8 cellular contexts compared by ENCODE assay signal in genomic region chr11:8689726-8690255, GRCh38.
DNase-seq lines count a peak whose midpoint lies in the region; ATAC-seq and TF ChIP-seq lines count a peak whose summit lies in the region.

No MANE protein-coding gene starts in this region.

- H3K9me3 ChIP-seq in effector memory CD4-positive, alpha-beta T cell (ENCODE audit: control insufficient read depth, low read length): no peaks in the 10 kb centered on the region

- peak overlapping the region; percentile 70 for H3K4me3 ChIP-seq in effector memory CD4-positive, alpha-beta T cell (ENCODE audit: insufficient read depth, low read depth, low read length, poor library complexity, severe bottlenecking)
- H3K4me3 ChIP-seq in retinal pigment epithelial cell (ENCODE audit: low read length): peak overlapping the region; percentile 69

- no peaks in the 10 kb centered on the region for H3K27me3 ChIP-seq in effector memory CD4-positive, alpha-beta T cell (replicated peaks; ENCODE audit: control insufficient read depth, insufficient read depth, low read length, poor library complexity, severe bottlenecking)

- no peak for TF ChIP-seq CTCF in retinal pigment epithelial cell (conservative IDR thresholded peaks at IDR 0.05; ENCODE audit: low read depth, low read length)

- DNase-seq in NCI-H146 (lab: John Stamatoyannopoulos, UW) (peak; percentile 16), NCI-H146 treated with DMSO at 0.1 percent for 48 hours (lab: John Stamatoyannopoulos, UW; ENCODE audit: unreplicated experiment) (no peak), NCI-H2227 (lab: John Stamatoyannopoulos, UW; ENCODE audit: unreplicated experiment) (peak; percentile 32), retinal pigment epithelial cell (ENCODE audit: low read depth) (no peak), AML-193 (lab: John Stamatoyannopoulos, UW) (no peak), GDM1 (lab: John Stamatoyannopoulos, UW) (no peak)
- DNase-seq in effector memory CD4-positive, alpha-beta T cell: no peak

- no peak for ATAC-seq in GM21360 (IDR thresholded peaks at IDR 0.05; ENCODE audit: unreplicated experiment)

- peaks cover 12% of the 10 kb centered on the region for H3K4me1 ChIP-seq in effector memory CD4-positive, alpha-beta T cell (ENCODE audit: control insufficient read depth, insufficient read depth, low read length, poor library complexity, severe bottlenecking)

- no peak overlapping the region for H3K27ac ChIP-seq in effector memory CD4-positive, alpha-beta T cell (ENCODE audit: insufficient read depth, low read length, poor library complexity, severe bottlenecking)

- peaks cover 17% of the 10 kb centered on the region for H3K36me3 ChIP-seq in effector memory CD4-positive, alpha-beta T cell (ENCODE audit: control insufficient read depth, insufficient read depth, low read length)

Comparison
In these comparisons a context has a peak if more than half of its experiments do, and no peak if none do; other contexts are left out.
1. DNase-seq: peak in NCI-H146 (single experiment) and NCI-H2227 (single experiment); none in NCI-H146 treated with DMSO at 0.1 percent for 48 hours (single experiment), effector memory CD4-positive, alpha-beta T cell (0 of 3), retinal pigment epithelial cell (single experiment), AML-193 (0 of 2) and GDM1 (single experiment).